16 cellular contexts compared by ENCODE assay signal in the genomic region with DNA sequence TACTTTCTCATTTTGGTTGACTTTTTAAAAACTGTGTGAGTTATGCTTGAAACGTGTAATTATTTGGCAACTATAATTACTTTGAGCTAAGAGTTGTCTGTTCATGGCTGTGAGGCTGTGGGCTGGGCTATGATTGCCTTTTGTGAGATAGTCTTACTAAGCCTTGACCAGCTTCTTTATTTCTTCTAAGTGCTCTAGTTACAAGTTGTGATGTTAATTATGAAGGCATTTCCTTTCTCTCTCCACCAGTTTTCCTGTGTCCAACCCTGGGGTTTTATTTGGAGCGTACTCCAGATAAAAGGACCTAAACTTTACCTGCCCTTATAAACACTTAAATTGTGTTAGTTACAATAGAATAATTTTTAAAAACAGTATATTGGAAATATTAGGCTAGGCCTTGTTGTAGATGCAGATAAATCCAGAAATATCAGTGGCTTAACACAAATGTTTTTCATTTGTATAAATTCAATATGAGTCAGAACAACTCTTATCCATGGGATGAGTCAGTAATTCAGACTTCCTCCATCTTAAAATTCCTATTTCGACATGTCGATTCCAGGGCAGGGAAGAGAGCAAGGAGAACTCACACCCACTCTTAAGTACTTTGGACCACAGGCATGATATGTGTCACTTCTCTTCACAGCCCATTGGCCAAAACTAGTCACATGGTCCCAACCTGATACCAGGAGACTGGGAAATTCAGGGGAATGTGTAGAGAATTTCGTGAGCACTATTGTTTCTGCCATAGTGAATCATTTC. TPM values are rescaled to one million over a fixed set of nuclear protein-coding genes. Genes with fewer than 3 reads are reported as not detected.
A peak's percentile ranks its signal among the peaks of the same experiment; 100 is the strongest.
DNase-seq lines count a peak whose midpoint lies in the region; ATAC-seq and TF ChIP-seq lines count a peak whose summit lies in the region.
"Had no signal": no experiment of that assay in that cellular context is flagged by ENCODE, and none has a peak within 500 bp of the region (broad histone marks: within the 10 kb centered on the region; RNA-seq: fewer than 3 reads in every experiment).

No MANE protein-coding gene starts in this region.

- H3K36me3 ChIP-seq in mammary epithelial cell (ENCODE audit: insufficient read depth, low read length), result peaks cover 19% of the 10 kb centered on the region

- peak overlapping the region; percentile 71 for H2AFZ ChIP-seq in mammary epithelial cell (ENCODE audit: low read depth, low read length)

- intact Hi-C loops in mammary epithelial cell (cut with micrococcal nuclease), result no loop called here

- peak overlapping the region; percentile 63 for H3K4me2 ChIP-seq in mammary epithelial cell (ENCODE audit: insufficient read depth, low read depth, low read length)

- no peaks in the 10 kb centered on the region for H4K20me1 ChIP-seq in mammary epithelial cell (ENCODE audit: insufficient read depth, low read length)

- H3K4me3 ChIP-seq in mammary epithelial cell (replicated peaks in 1 of 3; ENCODE audit: insufficient read depth in 1 of 3, low read depth in 2 of 3, low read length in 3 of 3), result no peak overlapping the region

- H3K9ac ChIP-seq in mammary epithelial cell (ENCODE audit: insufficient read depth, low read length), result peak overlapping the region; percentile 44

- no peaks in the 10 kb centered on the region for H3K79me2 ChIP-seq in mammary epithelial cell (ENCODE audit: insufficient read depth, low read length)

- TF ChIP-seq EP300 in Ishikawa (IDR thresholded peaks at IDR 0.05; ENCODE audit: borderline replicate concordance), result no peak

- no peaks in the 10 kb centered on the region for H3K9me3 ChIP-seq in mammary epithelial cell (replicated peaks; ENCODE audit: insufficient read depth, low read length)

- peak overlapping the region; percentile 96 for H3K27ac ChIP-seq in mammary epithelial cell (ENCODE audit: insufficient read depth, low read depth, low read length)

- in situ Hi-C loops in mammary epithelial cell (cut with MboI; ENCODE audit: low sequenced_read_pairs in 2 of 2), result loop anchor here in 1 of 2 donors (10.0 kb wide), 1 partner anchor 56 kb away; no protein-coding TSS in a partner anchor
- in situ Hi-C loops in GM13976 (cut with MboI; ENCODE audit: low sequenced_read_pairs, unreplicated experiment), result no loop called here

- TF ChIP-seq CTCF in mammary epithelial cell (conservative IDR thresholded peaks at IDR 0.05 in 1 of 2, IDR thresholded peaks at IDR 0.05 in 1 of 2; ENCODE audit: extremely low read depth in 1 of 2, insufficient read depth in 1 of 2, low read depth in 1 of 2, low read length in 2 of 2) (no peak), GM13976 (IDR thresholded peaks at IDR 0.05; ENCODE audit: borderline replicate concordance, control extremely low read depth, extremely low read depth, insufficient read depth, missing control alignments) (no peak)

- 26% methylated on average over 5 of the region's 5 CpGs for WGBS in mammary epithelial cell (ENCODE audit: low coverage, missing lambda C conversion rate)

- no peak for TF ChIP-seq RAD21 in Ishikawa (IDR thresholded peaks at IDR 0.05; ENCODE audit: low read depth)

- H3K27me3 ChIP-seq in mammary epithelial cell (ENCODE audit: insufficient read depth, low read length), result no peaks in the 10 kb centered on the region

- ATAC-seq in HG03097 (IDR thresholded peaks at IDR 0.05; ENCODE audit: low FRiP score, unreplicated experiment), result no peak
- ATAC-seq in GM18519 (IDR thresholded peaks at IDR 0.05; ENCODE audit: low FRiP score, unreplicated experiment), result no peak
- ATAC-seq: activated CD4-positive, CD25-positive, alpha-beta regulatory T cell treated with anti-CD3 and anti-CD28 coated beads, Interleukin-2, amount 50 U/mL, for 24 hours; natural killer cell treated with Interleukin-12 subunit alpha and Interleukin-12 subunit beta and Interleukin-15 and Interleukin-18, amount 100 ng/mL, for 72 hours; stimulated activated memory B cell treated with anti-CD40 and anti-IgM and Interleukin-4, amounts not matched to agents 10 μg/mL and 1 μg/mL and 100 μg/mL, for 72 hours had no signal

- DNase-seq in AG20443 (ENCODE audit: low spot score) (peak; percentile 83), mammary epithelial cell (peak; percentile 100), kidney glomerular epithelial cell (lab: John Stamatoyannopoulos, UW) (peak; percentile 17), NOMO-1 treated with DMSO at 0.1 percent for 48 hours (lab: John Stamatoyannopoulos, UW; ENCODE audit: unreplicated experiment) (no peak), GM13976 (ENCODE audit: low spot score) (no peak)
- DNase-seq: activated effector memory CD4-positive, alpha-beta T cell treated with Interleukin-2 at 50 U/mL for 16 hours; COR-L47; KBM-7; SHP77; stimulated activated CD4-positive, alpha-beta T cell treated with anti-CD3 and anti-CD28 coated beads, Interleukin-15, amount 100 ng/mL, for 24 hours had no signal

- dilution Hi-C loops in mammary epithelial cell (cut with HindIII; ENCODE audit: low sequenced_read_pairs), result no loop called here

- CTCF ChIA-PET in mammary epithelial cell (lab: Charles Lee; ENCODE audit: low non-redundant PET), result no interaction called here

- peaks cover 13% of the 10 kb centered on the region for H3K4me1 ChIP-seq in mammary epithelial cell (ENCODE audit: insufficient read depth, low read length)

- TSS peak; percentile 75 for BruUV-seq in mammary epithelial cell (replicated peaks; lab: Mats Ljungman, UMichigan)

TF ChIP-seq in Ishikawa, 13 proteins besides CTCF, POLR2A, EP300 and RAD21:
- TF ChIP-seq ZBTB7A (IDR thresholded peaks at IDR 0.05; ENCODE audit: low read depth) (no peak), TEAD4 (IDR thresholded peaks at IDR 0.05) (no peak), NFIC (IDR thresholded peaks at IDR 0.05) (no peak)
- TF ChIP-seq, protein P1, sequence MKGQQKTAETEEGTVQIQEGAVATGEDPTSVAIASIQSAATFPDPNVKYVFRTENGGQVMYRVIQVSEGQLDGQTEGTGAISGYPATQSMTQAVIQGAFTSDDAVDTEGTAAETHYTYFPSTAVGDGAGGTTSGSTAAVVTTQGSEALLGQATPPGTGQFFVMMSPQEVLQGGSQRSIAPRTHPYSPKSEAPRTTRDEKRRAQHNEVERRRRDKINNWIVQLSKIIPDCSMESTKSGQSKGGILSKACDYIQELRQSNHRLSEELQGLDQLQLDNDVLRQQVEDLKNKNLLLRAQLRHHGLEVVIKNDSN (IDR thresholded peaks at IDR 0.05), result 0 out of 2 replicates have a peak, but pooled peaks have one; percentile 31

RNA-seq across cellular contexts. Expression of a gene that starts 17.0 kb away (rescaled TPM):
- 10 to 100 TPM; 13.3 to 14.8 TPM for total RNA-seq in mammary epithelial cell
- polyA plus RNA-seq in mammary epithelial cell, result 4.7 TPM
- 4.8 TPM for polyA minus RNA-seq in mammary epithelial cell

RNA-seq across cellular contexts. Expression of a gene that starts 34.9 kb away (rescaled TPM):
- total RNA-seq in mammary epithelial cell, result 10 to 100 TPM; 41.3 to 82.5 TPM
- 44.1 TPM for polyA plus RNA-seq in mammary epithelial cell
- polyA minus RNA-seq in mammary epithelial cell, result 18.6 TPM

RNA-seq across cellular contexts. Expression of a gene that starts 44.5 kb away (rescaled TPM):
- 10 to 100 TPM; 32.5 to 45.8 TPM for total RNA-seq in mammary epithelial cell
- 9.6 TPM for polyA plus RNA-seq in mammary epithelial cell
- 25.4 TPM for polyA minus RNA-seq in mammary epithelial cell

Comparison
In these comparisons a context has a peak if more than half of its experiments do, and no peak if none do; other contexts are left out.
1. DNase-seq: peak in AG20443 (single experiment), mammary epithelial cell (single experiment) and kidney glomerular epithelial cell (single experiment); none in NOMO-1 treated with DMSO at 0.1 percent for 48 hours (single experiment) and GM13976 (single experiment).